In the genomic region with DNA sequence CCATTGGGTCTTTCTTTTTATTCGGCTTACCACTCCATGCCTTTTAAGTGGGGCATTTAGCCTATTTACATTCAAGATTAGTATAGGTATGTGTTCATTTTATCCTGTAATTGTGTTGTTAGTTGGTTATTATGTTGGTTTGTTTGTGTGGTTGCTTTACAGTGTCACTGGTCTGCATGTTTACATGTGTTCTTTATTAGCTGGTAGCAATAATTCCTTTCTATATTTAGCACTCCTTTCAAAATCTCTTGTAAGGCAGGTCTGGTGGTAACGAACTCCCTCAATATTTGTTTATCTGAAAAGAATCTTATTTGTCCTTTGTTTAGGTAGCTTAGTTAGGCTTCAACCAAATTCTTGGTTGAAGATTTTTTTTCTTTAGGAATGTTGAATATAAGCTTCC, we compare ENCODE assay signal across 37 cellular contexts.
"Had no signal": no experiment of that assay in that cellular context is flagged by ENCODE, and none has a peak within 500 bp of the region (broad histone marks: within the 10 kb centered on the region; RNA-seq: fewer than 3 reads in every experiment).

No MANE protein-coding gene starts in this region.

- ATAC-seq: activated CD8-positive, alpha-beta T cell treated with anti-CD3 and anti-CD28 coated beads for 36 hours; activated naive CD4-positive, alpha-beta T cell treated with anti-CD3 and anti-CD28 coated beads, Interleukin-2, amount 50 U/mL, for 72 hours; activated T-cell treated with anti-CD3 and anti-CD28 coated beads, Interleukin-2, amount 50 U/mL, for 4 hours; activated T-cell treated with anti-CD3 and anti-CD28 coated beads, Interleukin-2, amount 50 U/mL, for 72 hours; activated T-helper 17 cell treated with anti-CD3 and anti-CD28 coated beads, Interleukin-2, amount 50 U/mL, for 72 hours; body of pancreas had no signal

- H3K27ac Mint-ChIP-seq: activated B cell treated with CpG ODN at 0.5 μM for 24 hours; activated CD4-positive, alpha-beta memory T cell treated with anti-CD3 and anti-CD28 coated beads for 36 hours; activated CD4-positive, alpha-beta T cell treated with anti-CD3 and anti-CD28 coated beads, Interleukin-2, amount 10 ng/mL, durations not matched to agents 24 days and 14 days; activated CD8-positive, alpha-beta T cell treated with anti-CD3 and anti-CD28 coated beads for 36 hours; activated naive CD4-positive, alpha-beta T cell treated with anti-CD3 and anti-CD28 coated beads for 36 hours; activated naive CD4-positive, alpha-beta T cell treated with anti-CD3 and anti-CD28 coated beads, Interleukin-2, amount 50 U/mL, for 72 hours; activated naive CD8-positive, alpha-beta T cell treated with anti-CD3 and anti-CD28 coated beads for 36 hours; activated T-cell treated with anti-CD3 and anti-CD28 coated beads, Interleukin-2, amount 50 U/mL, for 72 hours; activated T-helper 1 cell treated with anti-CD3 and anti-CD28 coated beads, Interleukin-12 subunit alpha, Interleukin-12 subunit beta, Interleukin-2, Interleukin-4 antibody, amounts not matched to agents 30 ng/mL and 10 ng/mL and 1 ng/mL, durations not matched to agents 14 hours and 24 hours and 36 hours; activated T-helper 17 cell treated with anti-CD3 and anti-CD28 coated beads, Interleukin-2, amount 50 U/mL, for 72 hours; T-helper 1 cell treated with Interleukin-12 subunit alpha and Interleukin-12 subunit beta and Interleukin-4 antibody, amounts not matched to agents 30 μg/mL and 1 μg/mL, for 36 hours; T-helper 2 cell treated with Interferon-gamma antibody and Interleukin-4, amounts not matched to agents 5 μg/mL and 100 μg/mL, for 36 hours had no signal

- H3K4me1 ChIP-seq: adrenal gland, body of pancreas, breast epithelium had no signal

- H3K36me3 ChIP-seq: adrenal gland, brain microvascular endothelial cell, breast epithelium had no signal

- H3K27ac ChIP-seq: adrenal gland, body of pancreas, brain microvascular endothelial cell, breast epithelium, VCaP had no signal

- H3K27me3 ChIP-seq: adrenal gland, body of pancreas, brain microvascular endothelial cell, breast epithelium had no signal

- H3K36me3 Mint-ChIP-seq: activated CD4-positive, alpha-beta memory T cell treated with anti-CD3 and anti-CD28 coated beads for 36 hours; activated naive CD4-positive, alpha-beta T cell treated with anti-CD3 and anti-CD28 coated beads, Interleukin-2, amount 50 U/mL, for 72 hours; activated naive CD8-positive, alpha-beta T cell treated with anti-CD3 and anti-CD28 coated beads for 36 hours had no signal

- H3K9me3 Mint-ChIP-seq: activated B cell treated with CpG ODN at 0.5 μM for 24 hours; activated CD4-positive, alpha-beta memory T cell treated with anti-CD3 and anti-CD28 coated beads for 36 hours; activated CD4-positive, alpha-beta T cell treated with anti-CD3 and anti-CD28 coated beads, Interleukin-2, amount 10 ng/mL, durations not matched to agents 24 days and 14 days; activated CD8-positive, alpha-beta T cell treated with anti-CD3 and anti-CD28 coated beads for 36 hours; activated naive CD4-positive, alpha-beta T cell treated with anti-CD3 and anti-CD28 coated beads for 36 hours; activated naive CD4-positive, alpha-beta T cell treated with anti-CD3 and anti-CD28 coated beads, Interleukin-2, amount 50 U/mL, for 72 hours; activated T-cell treated with anti-CD3 and anti-CD28 coated beads, Interleukin-2, amount 50 U/mL, for 4 hours; activated T-cell treated with anti-CD3 and anti-CD28 coated beads, Interleukin-2, amount 50 U/mL, for 72 hours; activated T-helper 1 cell treated with anti-CD3 and anti-CD28 coated beads, Interleukin-12 subunit alpha, Interleukin-12 subunit beta, Interleukin-2, Interleukin-4 antibody, amounts not matched to agents 30 ng/mL and 10 ng/mL and 1 ng/mL, durations not matched to agents 14 hours and 24 hours and 36 hours; activated T-helper 17 cell treated with anti-CD3 and anti-CD28 coated beads, Interleukin-2, amount 50 U/mL, for 72 hours; T-helper 1 cell treated with Interleukin-12 subunit alpha and Interleukin-12 subunit beta and Interleukin-4 antibody, amounts not matched to agents 30 μg/mL and 1 μg/mL, for 36 hours; T-helper 2 cell treated with Interferon-gamma antibody and Interleukin-4, amounts not matched to agents 5 μg/mL and 100 μg/mL, for 36 hours had no signal

- H3K4me1 Mint-ChIP-seq: activated B cell treated with CpG ODN at 0.5 μM for 24 hours; activated CD4-positive, alpha-beta T cell treated with anti-CD3 and anti-CD28 coated beads, Interleukin-2, amount 10 ng/mL, durations not matched to agents 24 days and 14 days; activated naive CD8-positive, alpha-beta T cell treated with anti-CD3 and anti-CD28 coated beads for 36 hours; activated T-helper 17 cell treated with anti-CD3 and anti-CD28 coated beads, Interleukin-2, amount 50 U/mL, for 72 hours had no signal

- H3K4me3 ChIP-seq: adrenal gland, body of pancreas, breast epithelium had no signal

- FAIRE-seq: astrocyte, TTC549 had no signal

- DNase-seq: activated B cell treated with CpG ODN at 0.5 μM for 24 hours; activated CD4-positive, alpha-beta memory T cell treated with anti-CD3 and anti-CD28 coated beads for 36 hours; activated CD4-positive, alpha-beta T cell treated with anti-CD3 and anti-CD28 coated beads for 4 hours; activated CD4-positive, alpha-beta T cell treated with anti-CD3 and anti-CD28 coated beads, Interleukin-2, amount 10 ng/mL, durations not matched to agents 24 days and 14 days; activated CD4-positive, alpha-beta T cell treated with anti-CD3 and anti-CD28 coated beads, Interleukin-2, amount 50 U/mL, for 1 hour; activated CD4-positive, alpha-beta T cell treated with anti-CD3 and anti-CD28 coated beads, Interleukin-2, amount 50 U/mL, for 4 hours; activated CD4-positive, CD25-positive, alpha-beta regulatory T cell treated with anti-CD3 and anti-CD28 coated beads, Interleukin-2, amount 50 U/mL, for 72 hours; activated CD8-positive, alpha-beta memory T cell treated with anti-CD3 and anti-CD28 coated beads, Interleukin-2, amount 50 U/mL, for 4 hours; activated CD8-positive, alpha-beta T cell treated with anti-CD3 and anti-CD28 coated beads for 36 hours; activated effector memory CD4-positive, alpha-beta T cell treated with anti-CD3 and anti-CD28 coated beads, Interleukin-2, amount 50 U/mL, for 16 hours; activated gamma-delta T cell treated with Interleukin-2 at 50 U/mL for 16 hours; activated naive CD4-positive, alpha-beta T cell; activated naive CD4-positive, alpha-beta T cell treated with anti-CD3 and anti-CD28 coated beads for 36 hours; activated naive CD4-positive, alpha-beta T cell treated with anti-CD3 and anti-CD28 coated beads, Interleukin-2, amount 50 U/mL, for 16 hours; activated naive CD8-positive, alpha-beta T cell treated with anti-CD3 and anti-CD28 coated beads for 36 hours; activated T-cell treated with anti-CD3 and anti-CD28 coated beads for 4 hours; activated T-cell treated with anti-CD3 and anti-CD28 coated beads, Interleukin-2, amount 50 U/mL, for 1 hour; activated T-cell treated with anti-CD3 and anti-CD28 coated beads, Interleukin-2, amount 50 U/mL, for 4 hours; activated T-cell treated with anti-CD3 and anti-CD28 coated beads, Interleukin-2, amount 50 U/mL, for 72 hours; adrenal gland; amniotic stem cell; aorta; body of pancreas; brain microvascular endothelial cell; central memory CD4-positive, alpha-beta T cell; T-helper 1 cell; T-helper 2 cell; T-helper 9 cell had no signal

- H3K4me3 Mint-ChIP-seq: activated B cell treated with CpG ODN at 0.5 μM for 24 hours; activated CD4-positive, alpha-beta memory T cell treated with anti-CD3 and anti-CD28 coated beads for 36 hours; activated CD4-positive, alpha-beta T cell treated with anti-CD3 and anti-CD28 coated beads, Interleukin-2, amount 10 ng/mL, durations not matched to agents 24 days and 14 days; activated CD8-positive, alpha-beta T cell treated with anti-CD3 and anti-CD28 coated beads for 36 hours; activated naive CD4-positive, alpha-beta T cell treated with anti-CD3 and anti-CD28 coated beads for 36 hours; activated naive CD8-positive, alpha-beta T cell treated with anti-CD3 and anti-CD28 coated beads for 36 hours; activated T-cell treated with anti-CD3 and anti-CD28 coated beads, Interleukin-2, amount 50 U/mL, for 4 hours; activated T-cell treated with anti-CD3 and anti-CD28 coated beads, Interleukin-2, amount 50 U/mL, for 72 hours; activated T-helper 1 cell treated with anti-CD3 and anti-CD28 coated beads, Interleukin-12 subunit alpha, Interleukin-12 subunit beta, Interleukin-2, Interleukin-4 antibody, amounts not matched to agents 30 ng/mL and 10 ng/mL and 1 ng/mL, durations not matched to agents 14 hours and 24 hours and 36 hours; activated T-helper 17 cell treated with anti-CD3 and anti-CD28 coated beads, Interleukin-2, amount 50 U/mL, for 72 hours; T-helper 1 cell treated with Interleukin-12 subunit alpha and Interleukin-12 subunit beta and Interleukin-4 antibody, amounts not matched to agents 30 μg/mL and 1 μg/mL, for 36 hours; T-helper 2 cell treated with Interferon-gamma antibody and Interleukin-4, amounts not matched to agents 5 μg/mL and 100 μg/mL, for 36 hours had no signal

- H3K9me3 ChIP-seq: adrenal gland, body of pancreas, breast epithelium had no signal
